ENCODE assay signal across 1 cellular context in genomic region chr11:104620991-104621390, GRCh38.
TF ChIP-seq lines count a peak whose summit lies in the region.

No MANE protein-coding gene starts in this region.

TF ChIP-seq in WTC11, 78 proteins besides CTCF, POLR2A, EP300 and RAD21 (continued from another document):
- no peak for TF ChIP-seq AFF4 (CRISPR knock-in tag; IDR thresholded peaks at IDR 0.05; ENCODE audit: borderline replicate concordance)
- no peak for TF ChIP-seq PRRX2 (CRISPR knock-in tag; IDR thresholded peaks at IDR 0.05)
- TF ChIP-seq ZNF281 (CRISPR knock-in tag; IDR thresholded peaks at IDR 0.05) = no peak
- no peak for TF ChIP-seq ERG (CRISPR knock-in tag; IDR thresholded peaks at IDR 0.05)
- no peak for TF ChIP-seq FOXP4 (CRISPR knock-in tag; IDR thresholded peaks at IDR 0.05)
- TF ChIP-seq MXD4 (CRISPR knock-in tag; IDR thresholded peaks at IDR 0.05; ENCODE audit: borderline replicate concordance) = no peak
- TF ChIP-seq EMX1 (CRISPR knock-in tag; IDR thresholded peaks at IDR 0.05) = no peak
TF ChIP-seq in WTC11: peak in this region for 0.
